In the genomic region with DNA sequence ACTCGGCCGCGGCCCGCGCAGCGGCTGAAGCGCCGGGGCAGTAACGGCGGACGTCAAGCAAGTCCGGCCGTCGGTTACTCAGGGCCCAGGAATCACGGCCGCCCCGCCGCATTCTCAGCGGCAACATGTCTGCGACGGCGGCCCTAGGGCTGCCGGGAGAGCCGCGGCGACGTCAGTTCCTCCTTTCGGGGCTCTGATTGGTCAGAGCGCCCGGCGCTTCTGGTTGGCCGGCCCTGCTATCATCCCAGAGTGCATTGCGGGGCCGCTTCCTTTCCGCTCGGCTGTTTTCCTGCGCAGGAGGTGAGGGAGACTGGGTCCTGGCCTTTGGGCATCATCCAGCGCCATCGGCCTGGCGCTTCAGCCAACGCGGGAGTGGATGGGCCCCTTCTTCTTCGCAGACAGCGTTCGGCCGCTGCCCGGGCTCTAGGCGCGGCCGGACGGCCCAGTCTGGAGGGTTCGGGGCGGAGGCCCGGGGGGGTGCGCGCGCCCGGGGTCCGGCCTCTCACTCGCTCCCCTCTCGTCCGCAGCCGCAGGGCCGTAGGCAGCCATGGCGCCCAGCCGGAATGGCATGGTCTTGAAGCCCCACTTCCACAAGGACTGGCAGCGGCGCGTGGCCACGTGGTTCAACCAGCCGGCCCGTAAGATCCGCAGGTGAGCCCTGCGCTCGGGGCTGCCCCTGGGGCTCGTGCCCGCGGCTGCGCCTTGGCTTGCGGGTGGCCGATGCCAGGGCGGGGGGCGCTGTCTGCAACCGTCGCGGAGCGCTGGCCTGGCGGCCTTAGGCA, we compare ENCODE assay signal across 8 cellular contexts. TPM values are rescaled to one million over a fixed set of nuclear protein-coding genes. Genes with fewer than 3 reads are reported as not detected.
DNase-seq lines count a peak whose midpoint lies in the region; ATAC-seq and TF ChIP-seq lines count a peak whose summit lies in the region.

A gene (plus strand): TSS at position 270 of the 782 bp plus-strand sequence. CDS start 278 bp downstream, at position 548.

- peak; percentile 88 for ATAC-seq in HG02678 (IDR thresholded peaks at IDR 0.05; ENCODE audit: unreplicated experiment)
- ATAC-seq in Right ventricle myocardium inferior: peak; percentile 97

- H3K4me1 ChIP-seq in ovary (ENCODE audit: insufficient read depth) (peaks cover 8% of the 10 kb centered on the region), thymus (ENCODE audit: control insufficient read depth, insufficient read depth, low read length) (peaks cover 19% of the 10 kb centered on the region)

- H3K4me3 ChIP-seq in ovary (peak within 1 kb of the TSS; percentile 65), thymus (ENCODE audit: low read length) (peak within 1 kb of the TSS; percentile 96)

- WGBS in ovary, 3 donors: 0 to 1% (median 1%) methylated on average over 76 to 88 of the region's 88 CpGs
- under 1% methylated on average over 88 of the region's 88 CpGs for WGBS in thymus

- H3K9me3 ChIP-seq in ovary (no peaks in the 10 kb centered on the region), thymus (ENCODE audit: control insufficient read depth) (no peaks in the 10 kb centered on the region)

- DNase-seq in NCI-H1417 treated with DMSO at 0.1 percent for 48 hours (lab: John Stamatoyannopoulos, UW) (peak; percentile 53), SW 1271 (lab: John Stamatoyannopoulos, UW) (peak; percentile 78 to 90), Right ventricle myocardium inferior (ENCODE audit: missing footprints) (peak; percentile 99), ovary (peak; percentile 94 to 96 (median 95))
- peak; percentile 86 for DNase-seq in activated naive CD8-positive, alpha-beta T cell treated with anti-CD3 and anti-CD28 coated beads, Interleukin-2, amount 50 U/mL, for 16 hours (ENCODE audit: low read depth, low spot score)

- peak; percentile 34 for TF ChIP-seq EP300 in ovary (IDR thresholded peaks at IDR 0.05)

- intact Hi-C loops in Right ventricle myocardium inferior (cut with DNase I): loop anchor here (2.0 kb wide), 1 partner anchor 228 kb away; no protein-coding TSS in a partner anchor
- intact Hi-C loops in ovary (cut with DNase I): loop anchor here in 1 of 4 donors (10.0 kb wide), 1 partner anchor 316 kb away; no protein-coding TSS in a partner anchor

- TF ChIP-seq POLR2A in GM10847 (IDR thresholded peaks at IDR 0.05; ENCODE audit: extremely low read depth, insufficient read length) (peak; percentile 99), ovary (IDR thresholded peaks at IDR 0.05) (peak; percentile 98)

- H3K27ac ChIP-seq in ovary (peak within 1 kb of the TSS; percentile 76 to 96), thymus (ENCODE audit: low read depth) (peak within 1 kb of the TSS; percentile 100)

- H3K27me3 ChIP-seq in ovary: no peaks in the 10 kb centered on the region
- no peaks in the 10 kb centered on the region for H3K27me3 ChIP-seq in thymus (ENCODE audit: control insufficient read depth, insufficient read depth)

- H3K36me3 ChIP-seq in ovary (no peaks in the 10 kb centered on the region), thymus (ENCODE audit: control insufficient read depth, insufficient read depth) (peaks cover 50% of the 10 kb centered on the region)

- peak in 1 of 3 donors; percentile 5 for TF ChIP-seq CTCF in ovary (IDR thresholded peaks at IDR 0.05)

RNA-seq across cellular contexts. Expression of the gene that starts here (rescaled TPM):
- total RNA-seq in Right ventricle myocardium inferior (1,162 TPM), ovary (over 10,000 TPM in 2 of 7 donors, 1,000 to 10,000 TPM in 5; 4,259 to 21,366 (median 5,883) TPM)
- polyA plus RNA-seq in ovary (over 10,000 TPM in 1 of 2 donors, 1,000 to 10,000 TPM in 1; 1,317 to 14,290 TPM), thymus (5,597 TPM)

Comparison
In these comparisons a context has a peak if more than half of its experiments do, and no peak if none do; other contexts are left out.
1. Peak in every context shown above with its lines: DNase-seq, ATAC-seq, H3K4me3 ChIP-seq and H3K27ac ChIP-seq.